In genomic region chr11:83475741-83476140, GRCh38 we compare ENCODE assay signal across 28 cellular contexts.
"Had no signal": no experiment of that assay in that cellular context is flagged by ENCODE, and none has a peak within 500 bp of the region (broad histone marks: within the 10 kb centered on the region; RNA-seq: fewer than 3 reads in every experiment).

No MANE protein-coding gene starts in this region.

- H3K4me1 ChIP-seq: adrenal gland had no signal

- H3K36me3 Mint-ChIP-seq: activated naive CD4-positive, alpha-beta T cell treated with anti-CD3 and anti-CD28 coated beads, Interleukin-2, amount 50 U/mL, for 72 hours; brain had no signal

- H3K27me3 ChIP-seq: adrenal gland had no signal

- H3K9me3 Mint-ChIP-seq: activated CD4-positive, alpha-beta T cell treated with anti-CD3 and anti-CD28 coated beads, Interleukin-2, amount 10 ng/mL, durations not matched to agents 7 days and 5 days; activated naive CD4-positive, alpha-beta T cell treated with anti-CD3 and anti-CD28 coated beads for 36 hours; activated naive CD4-positive, alpha-beta T cell treated with anti-CD3 and anti-CD28 coated beads, Interleukin-2, amount 50 U/mL, for 72 hours; activated T-cell treated with anti-CD3 and anti-CD28 coated beads, Interleukin-2, amount 50 U/mL, for 4 hours; activated T-helper 1 cell treated with anti-CD3 and anti-CD28 coated beads, Interleukin-12 subunit alpha, Interleukin-12 subunit beta, Interleukin-2, Interleukin-4 antibody, amounts not matched to agents 30 ng/mL and 10 ng/mL and 1 ng/mL, durations not matched to agents 14 hours and 24 hours and 36 hours; brain had no signal

- H3K9me3 ChIP-seq: adrenal gland had no signal

- H3K4me3 ChIP-seq: adrenal gland, K562 had no signal

- H3K4me3 Mint-ChIP-seq: activated CD4-positive, alpha-beta T cell treated with anti-CD3 and anti-CD28 coated beads, Interleukin-2, amount 10 ng/mL, durations not matched to agents 7 days and 5 days; activated CD8-positive, alpha-beta T cell treated with anti-CD3 and anti-CD28 coated beads, Interleukin-2, amount 10 ng/mL, durations not matched to agents 7 days and 5 days; activated naive CD4-positive, alpha-beta T cell treated with anti-CD3 and anti-CD28 coated beads for 36 hours; activated T-cell treated with anti-CD3 and anti-CD28 coated beads, Interleukin-2, amount 50 U/mL, for 4 hours; activated T-helper 1 cell treated with anti-CD3 and anti-CD28 coated beads, Interleukin-12 subunit alpha, Interleukin-12 subunit beta, Interleukin-2, Interleukin-4 antibody, amounts not matched to agents 30 ng/mL and 10 ng/mL and 1 ng/mL, durations not matched to agents 14 hours and 24 hours and 36 hours; brain had no signal

- H3K4me1 Mint-ChIP-seq: activated CD4-positive, alpha-beta T cell treated with anti-CD3 and anti-CD28 coated beads, Interleukin-2, amount 10 ng/mL, durations not matched to agents 7 days and 5 days had no signal

- H3K36me3 ChIP-seq: adrenal gland, WERI-Rb-1 had no signal

- H3K27ac Mint-ChIP-seq: activated CD4-positive, alpha-beta T cell treated with anti-CD3 and anti-CD28 coated beads, Interleukin-2, amount 10 ng/mL, durations not matched to agents 7 days and 5 days; activated CD8-positive, alpha-beta T cell treated with anti-CD3 and anti-CD28 coated beads, Interleukin-2, amount 10 ng/mL, durations not matched to agents 7 days and 5 days; activated naive CD4-positive, alpha-beta T cell treated with anti-CD3 and anti-CD28 coated beads for 36 hours; activated naive CD4-positive, alpha-beta T cell treated with anti-CD3 and anti-CD28 coated beads, Interleukin-2, amount 50 U/mL, for 72 hours; activated T-helper 1 cell treated with anti-CD3 and anti-CD28 coated beads, Interleukin-12 subunit alpha, Interleukin-12 subunit beta, Interleukin-2, Interleukin-4 antibody, amounts not matched to agents 30 ng/mL and 10 ng/mL and 1 ng/mL, durations not matched to agents 14 hours and 24 hours and 36 hours; brain had no signal

- H3K27ac ChIP-seq: adrenal gland, RWPE1, WERI-Rb-1 had no signal

- DNase-seq: activated CD4-positive, alpha-beta T cell treated with anti-CD3 and anti-CD28 coated beads, Interleukin-2, amount 10 ng/mL, durations not matched to agents 7 days and 5 days; activated CD4-positive, alpha-beta T cell treated with anti-CD3 and anti-CD28 coated beads, Interleukin-2, amount 50 U/mL, for 48 hours; activated CD4-positive, CD25-positive, alpha-beta regulatory T cell; activated CD8-positive, alpha-beta T cell treated with anti-CD3 and anti-CD28 coated beads, Interleukin-2, amount 10 ng/mL, durations not matched to agents 7 days and 5 days; activated gamma-delta T cell treated with Interleukin-2 at 50 U/mL for 16 hours; activated naive CD4-positive, alpha-beta T cell treated with anti-CD3 and anti-CD28 coated beads for 36 hours; activated T-cell treated with anti-CD3 and anti-CD28 coated beads for 4 hours; activated T-cell treated with anti-CD3 and anti-CD28 coated beads, Interleukin-2, amount 50 U/mL, for 4 hours; adrenal gland; NCI-H1105; NCI-H1417 treated with DMSO at 0.1 percent for 48 hours; NCI-H187 treated with DMSO at 0.1 percent for 48 hours; NCI-H2081; NCI-H2171 treated with DMSO at 0.1 percent for 48 hours; NCI-H226; NCI-H524 treated with DMSO at 0.1 percent for 48 hours; NK-92 treated with Interleukin-12 subunit alpha and Interleukin-12 subunit beta, amount 100 ng/mL, for 24 hours; PC-3; Right ventricle myocardium superior; SW 1271; T-helper 1 cell; T1000; WERI-Rb-1 had no signal
